ENCODE assay signal across 1 cellular context in the genomic region with DNA sequence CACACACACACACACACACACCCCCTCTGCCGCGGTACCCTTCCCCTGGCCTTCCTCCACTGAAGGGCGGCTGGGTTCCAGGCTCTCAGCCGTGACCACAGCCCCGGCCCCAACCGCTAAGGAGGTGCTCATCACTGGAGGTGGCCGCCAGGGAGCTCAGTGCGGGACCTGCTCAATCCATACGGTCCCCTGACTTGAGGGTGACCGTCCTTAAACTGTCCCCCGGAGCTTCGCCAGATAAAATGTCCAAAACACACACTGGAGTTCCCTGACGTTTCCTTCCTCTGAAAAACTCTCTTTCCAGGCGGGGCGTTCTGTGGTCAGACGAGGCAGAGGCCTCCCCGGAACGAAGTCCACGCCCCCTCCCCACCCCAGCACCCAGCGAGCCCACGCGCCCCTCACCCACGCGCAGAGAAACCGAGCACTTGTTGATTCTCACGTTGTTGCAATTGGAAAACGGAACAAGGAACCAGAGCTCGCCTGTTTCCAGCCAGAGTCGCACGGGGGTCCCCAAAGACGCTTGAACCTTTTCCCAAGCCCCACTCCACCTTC.
A peak's percentile ranks its signal among the peaks of the same experiment; 100 is the strongest.
TF ChIP-seq lines count a peak whose summit lies in the region.

No MANE protein-coding gene starts in this region.

TF ChIP-seq in GM12878, 131 proteins besides CTCF, POLR2A, EP300 and RAD21 (continued from another document):
- TF ChIP-seq, protein P1, sequence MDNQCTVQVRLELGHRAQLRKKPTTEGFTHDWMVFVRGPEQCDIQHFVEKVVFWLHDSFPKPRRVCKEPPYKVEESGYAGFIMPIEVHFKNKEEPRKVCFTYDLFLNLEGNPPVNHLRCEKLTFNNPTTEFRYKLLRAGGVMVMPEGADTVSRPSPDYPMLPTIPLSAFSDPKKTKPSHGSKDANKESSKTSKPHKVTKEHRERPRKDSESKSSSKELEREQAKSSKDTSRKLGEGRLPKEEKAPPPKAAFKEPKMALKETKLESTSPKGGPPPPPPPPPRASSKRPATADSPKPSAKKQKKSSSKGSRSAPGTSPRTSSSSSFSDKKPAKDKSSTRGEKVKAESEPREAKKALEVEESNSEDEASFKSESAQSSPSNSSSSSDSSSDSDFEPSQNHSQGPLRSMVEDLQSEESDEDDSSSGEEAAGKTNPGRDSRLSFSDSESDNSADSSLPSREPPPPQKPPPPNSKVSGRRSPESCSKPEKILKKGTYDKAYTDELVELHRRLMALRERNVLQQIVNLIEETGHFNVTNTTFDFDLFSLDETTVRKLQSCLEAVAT (IDR thresholded peaks at IDR 0.05) = peak; percentile 78
- 0 out of 2 replicates have a peak, but pooled peaks have one; percentile 23 for TF ChIP-seq LARP7 (IDR thresholded peaks at IDR 0.05)
- TF ChIP-seq MEF2B (IDR thresholded peaks at IDR 0.05; ENCODE audit: partially characterized antibody, poor library complexity, severe bottlenecking) = peak; percentile 36
- TF ChIP-seq, protein P2, sequence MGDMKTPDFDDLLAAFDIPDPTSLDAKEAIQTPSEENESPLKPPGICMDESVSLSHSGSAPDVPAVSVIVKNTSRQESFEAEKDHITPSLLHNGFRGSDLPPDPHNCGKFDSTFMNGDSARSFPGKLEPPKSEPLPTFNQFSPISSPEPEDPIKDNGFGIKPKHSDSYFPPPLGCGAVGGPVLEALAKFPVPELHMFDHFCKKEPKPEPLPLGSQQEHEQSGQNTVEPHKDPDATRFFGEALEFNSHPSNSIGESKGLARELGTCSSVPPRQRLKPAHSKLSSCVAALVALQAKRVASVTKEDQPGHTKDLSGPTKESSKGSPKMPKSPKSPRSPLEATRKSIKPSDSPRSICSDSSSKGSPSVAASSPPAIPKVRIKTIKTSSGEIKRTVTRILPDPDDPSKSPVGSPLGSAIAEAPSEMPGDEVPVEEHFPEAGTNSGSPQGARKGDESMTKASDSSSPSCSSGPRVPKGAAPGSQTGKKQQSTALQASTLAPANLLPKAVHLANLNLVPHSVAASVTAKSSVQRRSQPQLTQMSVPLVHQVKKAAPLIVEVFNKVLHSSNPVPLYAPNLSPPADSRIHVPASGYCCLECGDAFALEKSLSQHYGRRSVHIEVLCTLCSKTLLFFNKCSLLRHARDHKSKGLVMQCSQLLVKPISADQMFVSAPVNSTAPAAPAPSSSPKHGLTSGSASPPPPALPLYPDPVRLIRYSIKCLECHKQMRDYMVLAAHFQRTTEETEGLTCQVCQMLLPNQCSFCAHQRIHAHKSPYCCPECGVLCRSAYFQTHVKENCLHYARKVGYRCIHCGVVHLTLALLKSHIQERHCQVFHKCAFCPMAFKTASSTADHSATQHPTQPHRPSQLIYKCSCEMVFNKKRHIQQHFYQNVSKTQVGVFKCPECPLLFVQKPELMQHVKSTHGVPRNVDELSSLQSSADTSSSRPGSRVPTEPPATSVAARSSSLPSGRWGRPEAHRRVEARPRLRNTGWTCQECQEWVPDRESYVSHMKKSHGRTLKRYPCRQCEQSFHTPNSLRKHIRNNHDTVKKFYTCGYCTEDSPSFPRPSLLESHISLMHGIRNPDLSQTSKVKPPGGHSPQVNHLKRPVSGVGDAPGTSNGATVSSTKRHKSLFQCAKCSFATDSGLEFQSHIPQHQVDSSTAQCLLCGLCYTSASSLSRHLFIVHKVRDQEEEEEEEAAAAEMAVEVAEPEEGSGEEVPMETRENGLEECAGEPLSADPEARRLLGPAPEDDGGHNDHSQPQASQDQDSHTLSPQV (IDR thresholded peaks at IDR 0.05) = no peak
- TF ChIP-seq HDGF (IDR thresholded peaks at IDR 0.05) = 0 out of 2 replicates have a peak, but pooled peaks have one; percentile 34
- TF ChIP-seq FOXK2 (IDR thresholded peaks at IDR 0.05) = no peak
- TF ChIP-seq, protein P3, sequence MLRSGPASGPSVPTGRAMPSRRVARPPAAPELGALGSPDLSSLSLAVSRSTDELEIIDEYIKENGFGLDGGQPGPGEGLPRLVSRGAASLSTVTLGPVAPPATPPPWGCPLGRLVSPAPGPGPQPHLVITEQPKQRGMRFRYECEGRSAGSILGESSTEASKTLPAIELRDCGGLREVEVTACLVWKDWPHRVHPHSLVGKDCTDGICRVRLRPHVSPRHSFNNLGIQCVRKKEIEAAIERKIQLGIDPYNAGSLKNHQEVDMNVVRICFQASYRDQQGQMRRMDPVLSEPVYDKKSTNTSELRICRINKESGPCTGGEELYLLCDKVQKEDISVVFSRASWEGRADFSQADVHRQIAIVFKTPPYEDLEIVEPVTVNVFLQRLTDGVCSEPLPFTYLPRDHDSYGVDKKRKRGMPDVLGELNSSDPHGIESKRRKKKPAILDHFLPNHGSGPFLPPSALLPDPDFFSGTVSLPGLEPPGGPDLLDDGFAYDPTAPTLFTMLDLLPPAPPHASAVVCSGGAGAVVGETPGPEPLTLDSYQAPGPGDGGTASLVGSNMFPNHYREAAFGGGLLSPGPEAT (IDR thresholded peaks at IDR 0.05; ENCODE audit: low read depth) = peak; percentile 30
- TF ChIP-seq EGR1 (IDR thresholded peaks at IDR 0.05; ENCODE audit: borderline replicate concordance in 1 of 2, low read depth in 2 of 2, low read length in 2 of 2) = peak in 1 of 2 experiments; percentile 85; a peak in 2 of 3 replicates
- TF ChIP-seq EED (IDR thresholded peaks at IDR 0.05; ENCODE audit: low read depth) = no peak
- peak; percentile 61; the same call in 1 of the 2 replicates for TF ChIP-seq MTA2 (IDR thresholded peaks at IDR 0.05; ENCODE audit: low read depth)
- peak; percentile 72 for TF ChIP-seq SMARCA5 (IDR thresholded peaks at IDR 0.05)
- TF ChIP-seq BHLHE40 (IDR thresholded peaks at IDR 0.05; ENCODE audit: borderline replicate concordance in 1 of 2, low read depth in 2 of 2, low read length in 1 of 2) = peak in 1 of 2 experiments; percentile 6; a peak in 1 of 4 replicates
- no peak for TF ChIP-seq PAX8 (IDR thresholded peaks at IDR 0.05)
- 0 out of 2 replicates have a peak, but pooled peaks have one; percentile 54 for TF ChIP-seq PAX5 (IDR thresholded peaks at IDR 0.05; ENCODE audit: borderline replicate concordance, low read depth, low read length)
- 0 out of 2 replicates have a peak, but pooled peaks have one; percentile 58 for TF ChIP-seq ZNF24 (IDR thresholded peaks at IDR 0.05)
- TF ChIP-seq RUNX3 (IDR thresholded peaks at IDR 0.05; ENCODE audit: low read length) = peak; percentile 75
- TF ChIP-seq NBN (IDR thresholded peaks at IDR 0.05) = peak; percentile 70; the same call in 1 of the 2 replicates
- TF ChIP-seq IKZF1 (conservative IDR thresholded peaks at IDR 0.05) = peak; percentile 40; the same call in 1 of the 2 replicates
- TF ChIP-seq, protein P4, sequence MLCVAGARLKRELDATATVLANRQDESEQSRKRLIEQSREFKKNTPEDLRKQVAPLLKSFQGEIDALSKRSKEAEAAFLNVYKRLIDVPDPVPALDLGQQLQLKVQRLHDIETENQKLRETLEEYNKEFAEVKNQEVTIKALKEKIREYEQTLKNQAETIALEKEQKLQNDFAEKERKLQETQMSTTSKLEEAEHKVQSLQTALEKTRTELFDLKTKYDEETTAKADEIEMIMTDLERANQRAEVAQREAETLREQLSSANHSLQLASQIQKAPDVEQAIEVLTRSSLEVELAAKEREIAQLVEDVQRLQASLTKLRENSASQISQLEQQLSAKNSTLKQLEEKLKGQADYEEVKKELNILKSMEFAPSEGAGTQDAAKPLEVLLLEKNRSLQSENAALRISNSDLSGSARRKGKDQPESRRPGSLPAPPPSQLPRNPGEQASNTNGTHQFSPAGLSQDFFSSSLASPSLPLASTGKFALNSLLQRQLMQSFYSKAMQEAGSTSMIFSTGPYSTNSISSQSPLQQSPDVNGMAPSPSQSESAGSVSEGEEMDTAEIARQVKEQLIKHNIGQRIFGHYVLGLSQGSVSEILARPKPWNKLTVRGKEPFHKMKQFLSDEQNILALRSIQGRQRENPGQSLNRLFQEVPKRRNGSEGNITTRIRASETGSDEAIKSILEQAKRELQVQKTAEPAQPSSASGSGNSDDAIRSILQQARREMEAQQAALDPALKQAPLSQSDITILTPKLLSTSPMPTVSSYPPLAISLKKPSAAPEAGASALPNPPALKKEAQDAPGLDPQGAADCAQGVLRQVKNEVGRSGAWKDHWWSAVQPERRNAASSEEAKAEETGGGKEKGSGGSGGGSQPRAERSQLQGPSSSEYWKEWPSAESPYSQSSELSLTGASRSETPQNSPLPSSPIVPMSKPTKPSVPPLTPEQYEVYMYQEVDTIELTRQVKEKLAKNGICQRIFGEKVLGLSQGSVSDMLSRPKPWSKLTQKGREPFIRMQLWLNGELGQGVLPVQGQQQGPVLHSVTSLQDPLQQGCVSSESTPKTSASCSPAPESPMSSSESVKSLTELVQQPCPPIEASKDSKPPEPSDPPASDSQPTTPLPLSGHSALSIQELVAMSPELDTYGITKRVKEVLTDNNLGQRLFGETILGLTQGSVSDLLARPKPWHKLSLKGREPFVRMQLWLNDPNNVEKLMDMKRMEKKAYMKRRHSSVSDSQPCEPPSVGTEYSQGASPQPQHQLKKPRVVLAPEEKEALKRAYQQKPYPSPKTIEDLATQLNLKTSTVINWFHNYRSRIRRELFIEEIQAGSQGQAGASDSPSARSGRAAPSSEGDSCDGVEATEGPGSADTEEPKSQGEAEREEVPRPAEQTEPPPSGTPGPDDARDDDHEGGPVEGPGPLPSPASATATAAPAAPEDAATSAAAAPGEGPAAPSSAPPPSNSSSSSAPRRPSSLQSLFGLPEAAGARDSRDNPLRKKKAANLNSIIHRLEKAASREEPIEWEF (IDR thresholded peaks at IDR 0.05; ENCODE audit: insufficient replicate concordance, low read depth, low read length) = no peak
- TF ChIP-seq ATF7 (IDR thresholded peaks at IDR 0.05; ENCODE audit: low read depth) = 0 out of 2 replicates have a peak, but pooled peaks have one; percentile 11
